ENCODE assay signal across 8 cellular contexts in genomic region chr20:49219091-49219923, GRCh38. TPM values are rescaled to one million over a fixed set of nuclear protein-coding genes. Genes with fewer than 3 reads are reported as not detected.
DNase-seq lines count a peak whose midpoint lies in the region; ATAC-seq, FAIRE-seq and TF ChIP-seq lines count a peak whose summit lies in the region.

A gene with protein sequence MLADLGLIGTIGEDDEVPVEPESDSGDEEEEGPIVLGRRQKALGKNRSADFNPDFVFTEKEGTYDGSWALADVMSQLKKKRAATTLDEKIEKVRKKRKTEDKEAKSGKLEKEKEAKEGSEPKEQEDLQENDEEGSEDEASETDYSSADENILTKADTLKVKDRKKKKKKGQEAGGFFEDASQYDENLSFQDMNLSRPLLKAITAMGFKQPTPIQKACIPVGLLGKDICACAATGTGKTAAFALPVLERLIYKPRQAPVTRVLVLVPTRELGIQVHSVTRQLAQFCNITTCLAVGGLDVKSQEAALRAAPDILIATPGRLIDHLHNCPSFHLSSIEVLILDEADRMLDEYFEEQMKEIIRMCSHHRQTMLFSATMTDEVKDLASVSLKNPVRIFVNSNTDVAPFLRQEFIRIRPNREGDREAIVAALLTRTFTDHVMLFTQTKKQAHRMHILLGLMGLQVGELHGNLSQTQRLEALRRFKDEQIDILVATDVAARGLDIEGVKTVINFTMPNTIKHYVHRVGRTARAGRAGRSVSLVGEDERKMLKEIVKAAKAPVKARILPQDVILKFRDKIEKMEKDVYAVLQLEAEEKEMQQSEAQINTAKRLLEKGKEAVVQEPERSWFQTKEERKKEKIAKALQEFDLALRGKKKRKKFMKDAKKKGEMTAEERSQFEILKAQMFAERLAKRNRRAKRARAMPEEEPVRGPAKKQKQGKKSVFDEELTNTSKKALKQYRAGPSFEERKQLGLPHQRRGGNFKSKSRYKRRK (plus strand): TSS chr20:49219416. CDS start chr20:49219449, 33 bp downstream.

- in situ Hi-C loops in ACHN (cut with HindIII; ENCODE audit: low pct_ligation_motif_present, low pct_unique_long_range_greater_than_20kb, low sequenced_read_pairs) = no loop called here

- peak; percentile 80 for FAIRE-seq in bronchial epithelial cell (lab: Jason Lieb, UNC)
- peak; percentile 51 for FAIRE-seq in small intestine (lab: Jason Lieb, UNC)

- peak; percentile 81 for ATAC-seq in GM18873 (IDR thresholded peaks at IDR 0.05; ENCODE audit: low FRiP score, unreplicated experiment)
- ATAC-seq in HG03139 (IDR thresholded peaks at IDR 0.05; ENCODE audit: unreplicated experiment) = peak; percentile 84

- H3K36me3 ChIP-seq in bronchial epithelial cell (ENCODE audit: control insufficient read depth, insufficient read depth, low read length) = peaks cover 17% of the 10 kb centered on the region
- peaks cover 13 to 18% of the 10 kb centered on the region in 2 donors for H3K36me3 ChIP-seq in small intestine (ENCODE audit: control insufficient read depth in 2 of 2, insufficient read depth in 2 of 2, low read length in 2 of 2)

- H3K4me1 ChIP-seq in small intestine (ENCODE audit: control insufficient read depth in 2 of 2, insufficient read depth in 1 of 2, low read depth in 1 of 2, low read length in 1 of 2) = peaks cover 4 to 9% of the 10 kb centered on the region in 2 donors

- no peak for TF ChIP-seq CTCF in WI38 (IDR thresholded peaks at IDR 0.05; ENCODE audit: low read depth, low read length)
- no peak for TF ChIP-seq CTCF in bronchial epithelial cell (IDR thresholded peaks at IDR 0.05; ENCODE audit: insufficient read depth, low read length, severe bottlenecking)

- H3K4me3 ChIP-seq in WI38 (ENCODE audit: low read depth, low read length) (peak within 1 kb of the TSS; percentile 85), bronchial epithelial cell (ENCODE audit: low read depth, low read length) (peak within 1 kb of the TSS; percentile 86), small intestine (ENCODE audit: low read depth in 1 of 2, low read length in 2 of 2) (peak within 1 kb of the TSS; percentile 39 to 86)

- DNase-seq in ACHN (peak; percentile 96), NCI-H2227 treated with DMSO at 0.1 percent for 48 hours (lab: John Stamatoyannopoulos, UW) (peak; percentile 99), bronchial epithelial cell (ENCODE audit: low read depth) (peak; percentile 94), iPS-NIHi11 (ENCODE audit: low spot score) (peak; percentile 93), small intestine (peak; percentile 99)

- no peaks in the 10 kb centered on the region for H3K27me3 ChIP-seq in bronchial epithelial cell (ENCODE audit: control insufficient read depth, insufficient read depth, low read length)
- H3K27me3 ChIP-seq in small intestine (ENCODE audit: control insufficient read depth in 2 of 2, insufficient read depth in 2 of 2, low read length in 2 of 2) = no peaks in the 10 kb centered on the region

- 0 to 1% (median 0%) methylated on average over 46 of the region's 46 CpGs for WGBS in small intestine, 3 donors

- H3K27ac ChIP-seq in small intestine (ENCODE audit: low read depth in 1 of 2, low read length in 1 of 2) = peak within 1 kb of the TSS; percentile 82 to 85

- no peaks in the 10 kb centered on the region for H3K9me3 ChIP-seq in small intestine (ENCODE audit: control insufficient read depth, low read depth)

RNA-seq across cellular contexts. Expression of the gene that starts here (rescaled TPM):
- total RNA-seq in bronchial epithelial cell = 49.8 and 66.6 TPM in 2 replicates
- 10 to 100 TPM; 32.0 to 36.6 (median 33.2) TPM for polyA plus RNA-seq in small intestine

Comparison
In these comparisons a context has a peak if more than half of its experiments do, and no peak if none do; other contexts are left out.
1. Peak in every context shown above with its lines: DNase-seq, ATAC-seq, H3K4me3 ChIP-seq and H3K27ac ChIP-seq.